Comparison of ENCODE assay signal across 10 cellular contexts in the genomic region with DNA sequence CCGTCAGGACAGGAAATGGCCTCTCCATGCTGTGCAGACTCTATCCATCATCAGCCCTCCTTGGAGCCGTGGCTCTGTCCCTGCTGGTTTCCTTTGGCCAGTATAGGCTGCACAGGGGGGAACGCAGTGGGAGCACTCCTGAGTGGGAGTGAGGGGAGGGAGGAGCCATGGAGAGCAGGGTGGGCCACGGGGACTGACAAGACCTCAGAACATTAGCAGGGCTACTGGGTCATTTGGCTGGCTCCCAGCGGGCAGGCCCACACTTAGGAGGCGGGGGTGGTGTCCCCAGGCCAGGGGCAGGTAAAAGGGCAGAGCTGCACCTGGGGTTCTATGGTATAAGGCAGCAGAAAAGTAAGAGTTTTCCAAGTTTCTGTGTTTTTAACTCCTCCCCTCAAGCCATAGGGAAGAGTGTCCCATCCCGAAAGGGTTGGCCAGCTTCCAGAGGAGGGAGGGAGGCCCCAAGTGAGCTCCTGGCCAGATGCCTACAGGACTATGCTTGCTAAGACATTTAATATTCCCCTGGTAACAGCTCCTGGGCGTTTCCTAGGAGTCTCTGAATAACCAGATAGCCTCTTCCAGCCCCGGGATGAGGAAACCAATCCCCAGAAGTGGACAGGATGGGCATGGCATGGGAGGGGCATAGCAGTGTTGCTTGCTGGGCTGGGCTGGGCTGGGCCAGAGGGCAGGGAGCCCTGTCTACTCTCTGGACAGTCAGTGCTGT. TPM values are rescaled to one million over a fixed set of nuclear protein-coding genes. Genes with fewer than 3 reads are reported as not detected.
DNase-seq lines count a peak whose midpoint lies in the region; ATAC-seq and TF ChIP-seq lines count a peak whose summit lies in the region.
"Had no signal": no experiment of that assay in that cellular context is flagged by ENCODE, and none has a peak within 500 bp of the region (broad histone marks: within the 10 kb centered on the region; RNA-seq: fewer than 3 reads in every experiment).

No MANE protein-coding gene starts in this region.

- intact Hi-C loops in colonic mucosa (cut with DNase I): no loop called here
- intact Hi-C loops in CD4-positive, alpha-beta T cell (cut with DNase I, micrococcal nuclease): no loop called here

- H3K36me3 ChIP-seq in colonic mucosa: no peaks in the 10 kb centered on the region

- peak; percentile 51 for DNase-seq in AG04449 (ENCODE audit: low read depth, low spot score)
- peak; percentile 64 for DNase-seq in HS-27A (ENCODE audit: low read depth)
- DNase-seq in colonic mucosa: peak; percentile 80
- peak; percentile 85 for DNase-seq in mesenteric fat pad (ENCODE audit: low spot score)
- no peak for DNase-seq in CD4-positive, alpha-beta T cell
- DNase-seq in glutamatergic neuron: no peak
- DNase-seq in 8988T: no peak
- DNase-seq: naive B cell, SHP77 treated with DMSO at 0.1 percent for 48 hours had no signal

- H3K27me3 ChIP-seq in colonic mucosa: no peaks in the 10 kb centered on the region
- H3K27me3 ChIP-seq in CD4-positive, alpha-beta T cell (ENCODE audit: control insufficient read depth, insufficient read depth, low read length): no peaks in the 10 kb centered on the region

- H3K4me3 Mint-ChIP-seq in CD4-positive, alpha-beta T cell: no peak overlapping the region
- H3K4me3 Mint-ChIP-seq in glutamatergic neuron (ENCODE audit: unreplicated experiment): no peak overlapping the region
- H3K4me3 Mint-ChIP-seq: naive B cell had no signal

- H3K9me3 ChIP-seq in colonic mucosa: no peaks in the 10 kb centered on the region
- no peaks in the 10 kb centered on the region for H3K9me3 ChIP-seq in CD4-positive, alpha-beta T cell (ENCODE audit: control insufficient read depth, low read length)

- no peak overlapping the region for H3K27ac Mint-ChIP-seq in CD4-positive, alpha-beta T cell
- no peak overlapping the region for H3K27ac Mint-ChIP-seq in glutamatergic neuron (ENCODE audit: unreplicated experiment)

- H3K27me3 Mint-ChIP-seq in CD4-positive, alpha-beta T cell: no peaks in the 10 kb centered on the region
- no peaks in the 10 kb centered on the region for H3K27me3 Mint-ChIP-seq in glutamatergic neuron (ENCODE audit: unreplicated experiment)

- CTCF ChIA-PET in AG04449 (lab: Yijun Ruan, JAX): interaction anchor here (0.8 to 1.2 kb wide), 2 partner anchors 35 to 249 kb away, joined by 4 read pairs; no protein-coding TSS in a partner anchor
- CTCF ChIA-PET in CD4-positive, alpha-beta T cell (lab: Charles Lee): no interaction called here

- POLR2A ChIA-PET in AG04449 (lab: Yijun Ruan, JAX): interaction anchor here (0.6 kb wide), 1 partner anchor 109 kb away, joined by 3 read pairs; no protein-coding TSS in a partner anchor
- POLR2A ChIA-PET in CD4-positive, alpha-beta T cell (lab: Charles Lee): no interaction called here

- H3K4me3 ChIP-seq in AG04449 (ENCODE audit: low read depth, low read length): no peak overlapping the region
- H3K4me3 ChIP-seq in colonic mucosa: no peak overlapping the region

- H3K9ac ChIP-seq in colonic mucosa (ENCODE audit: low read depth in 2 of 2, low read length in 2 of 2): no peak overlapping the region

- ATAC-seq in CD4-positive, alpha-beta T cell (ENCODE audit: poor library complexity): no peak
- ATAC-seq in GM21786 (IDR thresholded peaks at IDR 0.05; ENCODE audit: unreplicated experiment): no peak

- H3K4me1 ChIP-seq in colonic mucosa: peaks cover 8% of the 10 kb centered on the region

- no peaks in the 10 kb centered on the region for H3K9me3 Mint-ChIP-seq in CD4-positive, alpha-beta T cell
- peaks cover 6% of the 10 kb centered on the region for H3K9me3 Mint-ChIP-seq in glutamatergic neuron (ENCODE audit: unreplicated experiment)
- H3K9me3 Mint-ChIP-seq: naive B cell had no signal

- peaks cover 1% of the 10 kb centered on the region for H3K4me1 Mint-ChIP-seq in CD4-positive, alpha-beta T cell (ENCODE audit: low read depth)
- peaks cover 19% of the 10 kb centered on the region for H3K4me1 Mint-ChIP-seq in glutamatergic neuron (ENCODE audit: low read depth, unreplicated experiment)
- H3K4me1 Mint-ChIP-seq: naive B cell had no signal

- no peaks in the 10 kb centered on the region for H3K36me3 Mint-ChIP-seq in CD4-positive, alpha-beta T cell (ENCODE audit: low read depth)
- H3K36me3 Mint-ChIP-seq in glutamatergic neuron (ENCODE audit: unreplicated experiment): no peaks in the 10 kb centered on the region
- H3K36me3 Mint-ChIP-seq: naive B cell had no signal

- TF ChIP-seq CTCF in AG04449 (IDR thresholded peaks at IDR 0.05; ENCODE audit: insufficient read depth, low read length, missing control alignments) (no peak), colonic mucosa (IDR thresholded peaks at IDR 0.05) (no peak), glutamatergic neuron (IDR thresholded peaks at IDR 0.05; ENCODE audit: partially characterized antibody, unreplicated experiment) (no peak)
- no peak for TF ChIP-seq CTCF in CD4-positive, alpha-beta T cell (IDR thresholded peaks at IDR 0.05)

- no peak overlapping the region for H3K27ac ChIP-seq in colonic mucosa
- no peak overlapping the region for H3K27ac ChIP-seq in CD4-positive, alpha-beta T cell (ENCODE audit: low read depth, low read length)

RNA-seq across cellular contexts. Expression of a gene that starts 5.5 kb away (rescaled TPM):
- total RNA-seq in colonic mucosa: not detected
- not detected for total RNA-seq in mesenteric fat pad
- not detected for total RNA-seq in CD4-positive, alpha-beta T cell
- not detected for total RNA-seq in glutamatergic neuron (ENCODE audit: unreplicated experiment)

RNA-seq across cellular contexts. Expression of a gene that starts 19.4 kb away (rescaled TPM):
- total RNA-seq in colonic mucosa: 1 to 10 TPM in 1 of 2 donors, under 1 TPM in 1; 0.72 to 4.7 TPM
- total RNA-seq in mesenteric fat pad: 1.3 TPM
- total RNA-seq in CD4-positive, alpha-beta T cell: under 1 TPM; 0.05 to 0.08 TPM
- 92.0 TPM for total RNA-seq in glutamatergic neuron (ENCODE audit: unreplicated experiment)

Comparison
In these comparisons a context has a peak if more than half of its experiments do, and no peak if none do; other contexts are left out.
1. DNase-seq: peak in AG04449 (single experiment), HS-27A (single experiment), colonic mucosa (single experiment) and mesenteric fat pad (single experiment); none in CD4-positive, alpha-beta T cell (0 of 10), glutamatergic neuron (single experiment) and 8988T (single experiment).
2. RNA of a gene that starts 19.4 kb away (total RNA-seq): 92.0 TPM in glutamatergic neuron (single experiment); 0.72 to 4.7 TPM in colonic mucosa, 1.3 TPM in mesenteric fat pad (single experiment) and 0.05 to 0.08 TPM in CD4-positive, alpha-beta T cell; every median in the first group is over 10 times any median in the second.